ENCODE assay signal across 8 cellular contexts in the genomic region with DNA sequence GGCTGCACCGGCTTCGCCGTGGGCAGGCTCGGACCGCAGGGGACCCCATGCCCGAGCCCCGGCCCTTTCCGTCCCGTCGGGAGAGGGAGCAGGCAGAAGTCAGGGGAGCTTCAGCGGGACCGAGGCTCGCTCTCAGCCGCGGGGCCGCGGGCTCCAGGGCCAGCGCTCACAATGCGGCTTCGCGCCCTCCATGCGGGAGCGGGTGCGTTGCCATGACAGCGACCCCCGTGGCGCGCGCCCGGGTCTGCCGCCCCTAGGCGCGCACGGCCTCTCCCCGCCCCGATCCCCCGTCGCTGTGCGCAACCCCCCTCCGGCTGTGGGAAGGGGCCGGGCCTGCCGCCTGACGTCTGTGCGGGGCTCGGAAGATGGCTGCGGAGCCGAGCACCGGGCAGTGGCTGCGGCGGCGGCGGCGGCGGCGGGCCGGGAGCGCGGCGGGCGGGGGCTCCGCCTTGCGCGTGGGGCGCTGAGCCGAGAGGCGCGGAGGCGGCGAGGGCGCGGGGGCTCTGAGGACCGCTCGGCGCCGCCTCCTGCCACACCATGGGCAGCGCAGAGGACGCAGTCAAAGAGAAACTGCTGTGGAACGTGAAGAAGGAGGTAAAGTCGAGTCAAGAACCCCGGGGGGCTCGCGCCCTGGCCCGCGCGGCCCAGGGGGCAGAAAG. TPM values are rescaled to one million over a fixed set of nuclear protein-coding genes. Genes with fewer than 3 reads are reported as not detected.
DNase-seq lines count a peak whose midpoint lies in the region; ATAC-seq and TF ChIP-seq lines count a peak whose summit lies in the region.

Gene SGSM2, plus strand, starts transcription at position 350 of the 659 bp plus-strand sequence. Its CDS starts 188 bp downstream, at position 538.

- peaks cover 10 to 40% (median 36%) of the 10 kb centered on the region in 4 donors for H3K4me1 ChIP-seq in stomach

- H3K27ac ChIP-seq in stomach: peak within 1 kb of the TSS; percentile 90 to 96 (median 95)

- peak within 1 kb of the TSS; percentile 98 for H3K27ac Mint-ChIP-seq in nephron progenitor cell

- peaks cover 15% of the 10 kb centered on the region for H3K36me3 Mint-ChIP-seq in nephron progenitor cell (ENCODE audit: low read depth)

- TF ChIP-seq EP300 in stomach (IDR thresholded peaks at IDR 0.05): no peak

- TF ChIP-seq POLR2A in stomach (IDR thresholded peaks at IDR 0.05): no peak

- H3K27me3 Mint-ChIP-seq in nephron progenitor cell (ENCODE audit: low read depth, poor library complexity): no peaks in the 10 kb centered on the region

- ATAC-seq in HG03354 (IDR thresholded peaks at IDR 0.05; ENCODE audit: poor library complexity, severe bottlenecking, unreplicated experiment) (peak; percentile 34), GM21390 (IDR thresholded peaks at IDR 0.05; ENCODE audit: unreplicated experiment) (no peak)

- H3K27me3 ChIP-seq in GM06990 (replicated peaks; ENCODE audit: control insufficient read depth, insufficient read depth, low read length) (no peaks in the 10 kb centered on the region), stomach (no peaks in the 10 kb centered on the region)

- H3K4me3 Mint-ChIP-seq in nephron progenitor cell: peak within 1 kb of the TSS; percentile 87

- H3K4me1 Mint-ChIP-seq in nephron progenitor cell: peaks cover 32% of the 10 kb centered on the region

- H3K9me3 ChIP-seq in stomach: no peaks in the 10 kb centered on the region

- H3K4me3 ChIP-seq in GM06990 (replicated peaks; ENCODE audit: low read depth, low read length) (peak within 1 kb of the TSS; percentile 73), fibroblast of pulmonary artery (replicated peaks; ENCODE audit: low read depth, low read length) (peak within 1 kb of the TSS; percentile 95), stomach (peak within 1 kb of the TSS; percentile 82 to 99 (median 95))

- 1% methylated on average over 19 to 85 of the region's 85 CpGs for WGBS in stomach, 5 donors

- intact Hi-C loops in stomach (cut with DNase I; ENCODE audit: low total_unique reads): no loop called here

- no peaks in the 10 kb centered on the region for H3K9me3 Mint-ChIP-seq in nephron progenitor cell

- DNase-seq in GM06990 (ENCODE audit: extremely low read depth, insufficient read length) (peak; percentile 71), RPMI8226 (peak; percentile 47), fibroblast of pulmonary artery (ENCODE audit: low read depth) (peak; percentile 45), nephron progenitor cell (peak; percentile 86), stomach (peak; percentile 65)
- peak; percentile 90 for DNase-seq in activated effector memory CD4-positive, alpha-beta T cell treated with anti-CD3 and anti-CD28 coated beads, Interleukin-2, amount 50 U/mL, for 16 hours

- TF ChIP-seq CTCF in GM06990 (IDR thresholded peaks at IDR 0.05; ENCODE audit: insufficient read depth, low read length, poor library complexity, severe bottlenecking): no peak
- TF ChIP-seq CTCF in fibroblast of pulmonary artery (IDR thresholded peaks at IDR 0.05; ENCODE audit: low read length, missing control alignments): no peak
- no peak for TF ChIP-seq CTCF in nephron progenitor cell (IDR thresholded peaks at IDR 0.05)
- TF ChIP-seq CTCF in stomach (IDR thresholded peaks at IDR 0.05): no peak

- peaks cover 6% of the 10 kb centered on the region for H3K36me3 ChIP-seq in GM06990 (ENCODE audit: control insufficient read depth, insufficient read depth, low read length)
- peaks cover 24 to 48% (median 42%) of the 10 kb centered on the region in 4 donors for H3K36me3 ChIP-seq in stomach

RNA-seq across cellular contexts. Expression of gene SGSM2, which starts in this region (rescaled TPM):
- total RNA-seq in stomach: 100 to 1,000 TPM in 1 of 5 donors, 10 to 100 TPM in 4; 48.5 to 224 (median 57.1) TPM
- 10 to 100 TPM; 31.2 to 91.8 (median 41.5) TPM for polyA plus RNA-seq in stomach
